In genomic region chr10:28669227-28670173, GRCh38 we compare ENCODE assay signal across 9 cellular contexts. TPM values are rescaled to one million over a fixed set of nuclear protein-coding genes. Genes with fewer than 3 reads are reported as not detected.
A peak's percentile ranks its signal among the peaks of the same experiment; 100 is the strongest.
DNase-seq lines count a peak whose midpoint lies in the region; ATAC-seq and TF ChIP-seq lines count a peak whose summit lies in the region.
"Had no signal": no experiment of that assay in that cellular context is flagged by ENCODE, and none has a peak within 500 bp of the region (broad histone marks: within the 10 kb centered on the region; RNA-seq: fewer than 3 reads in every experiment).

No MANE protein-coding gene starts in this region.

- no peaks in the 10 kb centered on the region for H3K36me3 Mint-ChIP-seq in T-cell

- in situ Hi-C loops in gastrocnemius medialis (cut with MboI; ENCODE audit: low sequenced_read_pairs in 4 of 4) = loop anchor here (5.0 to 10.0 kb wide), 2 partner anchors 323 to 635 kb away; no protein-coding TSS in a partner anchor

- peaks cover 14 to 16% (median 15%) of the 10 kb centered on the region in 3 donors for H3K4me1 Mint-ChIP-seq in T-cell

- CTCF ChIA-PET in T-cell (lab: Charles Lee) = no interaction called here

- peak overlapping the region in 2 of 3 donors; percentile 62 to 67 for H3K4me3 Mint-ChIP-seq in T-cell

- peak overlapping the region; percentile 45 for H3K4me3 ChIP-seq in H7 (ENCODE audit: insufficient read depth, low read depth, low read length)
- peak overlapping the region; percentile 37 for H3K4me3 ChIP-seq in fibroblast of mammary gland (ENCODE audit: control insufficient read depth, low read depth, low read length)
- peak overlapping the region; percentile 48 to 56 (median 50) for H3K4me3 ChIP-seq in gastrocnemius medialis

- POLR2A ChIA-PET in T-cell (lab: Charles Lee) = no interaction called here

- intact Hi-C loops in gastrocnemius medialis (cut with DNase I; ENCODE audit: low total_unique reads) = loop anchor here (10.0 kb wide), 1 partner anchor 1815 kb away; no protein-coding TSS in a partner anchor

- ATAC-seq in T-cell (replicated peaks in 1 of 4) = no peak
- no peak for ATAC-seq in gastrocnemius medialis
- ATAC-seq in GM21576 (IDR thresholded peaks at IDR 0.05; ENCODE audit: unreplicated experiment) = no peak
- no peak for ATAC-seq in GM18519 (IDR thresholded peaks at IDR 0.05; ENCODE audit: low FRiP score, unreplicated experiment)

- no peak overlapping the region for H3K27ac Mint-ChIP-seq in T-cell

- H3K9me3 ChIP-seq in gastrocnemius medialis = no peaks in the 10 kb centered on the region

- H3K27ac ChIP-seq in gastrocnemius medialis = no peak overlapping the region
- H3K27ac ChIP-seq: foreskin keratinocyte had no signal

- TF ChIP-seq CTCF in fibroblast of mammary gland (conservative IDR thresholded peaks at IDR 0.05; ENCODE audit: control insufficient read depth, insufficient read depth, low read depth, low read length) = no peak
- no peak for TF ChIP-seq CTCF in gastrocnemius medialis (IDR thresholded peaks at IDR 0.05 in 4 of 5, conservative IDR thresholded peaks at IDR 0.05 in 1 of 5)

- DNase-seq in H7 (no peak), T-cell (no peak), fibroblast of mammary gland (ENCODE audit: low read depth) (no peak), gastrocnemius medialis (no peak), GM19238 (ENCODE audit: insufficient read length, low spot score) (no peak)
- DNase-seq: NCI-H1694 had no signal

- no peak for TF ChIP-seq POLR2A in gastrocnemius medialis (IDR thresholded peaks at IDR 0.05)

- H3K36me3 ChIP-seq in H7 (replicated peaks; ENCODE audit: control insufficient read depth, insufficient read depth, low read length) (no peaks in the 10 kb centered on the region), gastrocnemius medialis (no peaks in the 10 kb centered on the region)

- H3K27me3 Mint-ChIP-seq in T-cell = peaks cover 60 to 80% of the 10 kb centered on the region in 2 donors

- H3K9me3 Mint-ChIP-seq in T-cell = no peaks in the 10 kb centered on the region

- H3K27me3 ChIP-seq in H7 (ENCODE audit: control insufficient read depth, insufficient read depth, low read length) = peaks cover 20% of the 10 kb centered on the region
- peaks cover 29 to 30% (median 30%) of the 10 kb centered on the region in 3 donors for H3K27me3 ChIP-seq in gastrocnemius medialis

- H3K4me1 ChIP-seq in gastrocnemius medialis = peaks cover 4 to 10% of the 10 kb centered on the region in 2 donors

RNA-seq across cellular contexts. Expression of gene BAMBI, which starts 7.8 kb away (rescaled TPM):
- 74.9 and 79.1 TPM in 2 replicates for total RNA-seq in H7 (2014; rRNA removed; shearing (Covaris generic))
- 1 to 10 TPM in 2 of 5 donors, under 1 TPM in 3; 0.16 to 2.3 (median 0.41) TPM for total RNA-seq in T-cell
- total RNA-seq in gastrocnemius medialis = 1 to 10 TPM in 1 of 4 donors, under 1 TPM in 2, not detected in 1; 0.31 to 1.8 (median 0.82) TPM

Comparison
In these comparisons a context has a peak if more than half of its experiments do, and no peak if none do; other contexts are left out.
1. RNA of gene BAMBI, which starts 7.8 kb away (total RNA-seq): 74.9 to 79.1 TPM in H7; 0.31 to 1.8 TPM in gastrocnemius medialis and 0.16 to 2.3 TPM in T-cell; every median in the first group is over 10 times any median in the second.
2. Peak in every context shown above with its lines, with median percentiles within 50 percentile points of each other: H3K4me3 ChIP-seq.